24 cellular contexts compared by ENCODE assay signal in genomic region chr15:34132881-34133280, GRCh38. TPM values are rescaled to one million over a fixed set of nuclear protein-coding genes. Genes with fewer than 3 reads are reported as not detected.
DNase-seq lines count a peak whose midpoint lies in the region; ATAC-seq and TF ChIP-seq lines count a peak whose summit lies in the region.
"Had no signal": no experiment of that assay in that cellular context is flagged by ENCODE, and none has a peak within 500 bp of the region (broad histone marks: within the 10 kb centered on the region; RNA-seq: fewer than 3 reads in every experiment).

No MANE protein-coding gene starts in this region.

- ATAC-seq in IMR-90 (ENCODE audit: low read depth) (peak; percentile 46), HG03039 (IDR thresholded peaks at IDR 0.05; ENCODE audit: unreplicated experiment) (no peak)
- ATAC-seq: CD8-positive, alpha-beta T cell; Right ventricle myocardium inferior; SK-N-SH treated with all-trans-retinoic acid at 6 μM for 48 hours had no signal

- no peaks in the 10 kb centered on the region for H3K9me1 ChIP-seq in IMR-90 (ENCODE audit: insufficient read depth, low read length)

- no peak overlapping the region for H2BK5ac ChIP-seq in IMR-90 (ENCODE audit: low read depth, low read length, poor library complexity, severe bottlenecking)

- no peaks in the 10 kb centered on the region for H3K79me1 ChIP-seq in IMR-90 (ENCODE audit: low read depth in 1 of 2, low read length in 2 of 2)

- no peak overlapping the region for H2BK15ac ChIP-seq in IMR-90 (ENCODE audit: low read depth, low read length)

- H4K20me1 ChIP-seq in IMR-90 (ENCODE audit: insufficient read depth, low read length): no peaks in the 10 kb centered on the region

- H3K4me1 ChIP-seq in IMR-90 (ENCODE audit: control insufficient read depth, insufficient read depth, low read length) (no peaks in the 10 kb centered on the region), tibial artery (no peaks in the 10 kb centered on the region)
- H3K4me1 ChIP-seq: Caco-2, SJCRH30 had no signal

- CTCF ChIA-PET in IMR-90 (lab: Yijun Ruan, JAX): no interaction called here

- WGBS in IMR-90 (ENCODE audit: extremely low coverage in 2 of 2, insufficient read length in 1 of 2), 2 experiments: no CpG with 5 or more reads among the region's 1 CpG

- H4K5ac ChIP-seq in IMR-90 (ENCODE audit: low read depth, low read length): no peak overlapping the region

- no peak overlapping the region for H3K14ac ChIP-seq in IMR-90 (replicated peaks; ENCODE audit: low read depth, low read length)

- no peaks in the 10 kb centered on the region for H3K27me3 ChIP-seq in IMR-90 (ENCODE audit: control insufficient read depth, insufficient read depth, low read length)
- H3K27me3 ChIP-seq in tibial artery: no peaks in the 10 kb centered on the region
- H3K27me3 ChIP-seq: SJCRH30 had no signal

- TF ChIP-seq CTCF in IMR-90 (conservative IDR thresholded peaks at IDR 0.05; ENCODE audit: low read depth, low read length) (no peak), tibial artery (IDR thresholded peaks at IDR 0.05) (no peak)

- no peak overlapping the region for H2BK120ac ChIP-seq in IMR-90 (ENCODE audit: low read depth, low read length)

- no peak overlapping the region for H3K4me2 ChIP-seq in IMR-90 (ENCODE audit: low read depth, low read length)
- H3K4me2 ChIP-seq: PC-9 had no signal

- intact Hi-C loops in IMR-90 (cut with micrococcal nuclease): loop anchor here (1.0 kb wide), 1 partner anchor 10 kb away; no protein-coding TSS in a partner anchor
- intact Hi-C loops in tibial artery (cut with DNase I; ENCODE audit: low total_unique reads): no loop called here

- H2AFZ ChIP-seq in IMR-90 (replicated peaks; ENCODE audit: low read length, poor library complexity): no peak overlapping the region
- H2AFZ ChIP-seq: PC-9 had no signal

- H2AK9ac ChIP-seq in IMR-90 (replicated peaks; ENCODE audit: low read depth, low read length, poor library complexity): no peak overlapping the region

- dilution Hi-C loops in IMR-90 (cut with HindIII; ENCODE audit: low sequenced_read_pairs, unreplicated experiment): no loop called here

- H2BK20ac ChIP-seq in IMR-90 (ENCODE audit: low read depth, low read length): no peak overlapping the region

- DNase-seq in IMR-90: peak; percentile 53
- peak; percentile 71 for DNase-seq in astrocyte of the hippocampus (ENCODE audit: low read depth, low spot score)
- DNase-seq in glomerular visceral epithelial cell (ENCODE audit: extremely low spot score): peak; percentile 2
- DNase-seq in renal cortical epithelial cell (ENCODE audit: low read depth): peak; percentile 45
- no peak for DNase-seq in HUDEP-2 (lab: John Stamatoyannopoulos, UW; ENCODE audit: unreplicated experiment in 76 of 76)
- no peak for DNase-seq in tibial artery
- DNase-seq: C1 segment of cervical spinal cord; Caco-2; CD8-positive, alpha-beta T cell; DMS 273 treated with DMSO at 0.1 percent for 48 hours; DMS79; KBM-7; MV-4-11; NCI-H1105; NCI-H146; NCI-H1930; NCI-H2107; NCI-H748 treated with DMSO at 0.1 percent for 48 hours; NK-92 treated with Interleukin-12 subunit alpha and Interleukin-12 subunit beta, amount 100 ng/mL, for 24 hours; PC-9; SJCRH30 had no signal

- H3K9ac ChIP-seq in IMR-90 (ENCODE audit: low read depth, low read length): no peak overlapping the region

- H3K27ac ChIP-seq in IMR-90 (ENCODE audit: insufficient read depth, low read length) (no peak overlapping the region), tibial artery (no peak overlapping the region)
- H3K27ac ChIP-seq: PC-9, SJCRH30 had no signal

- H3K56ac ChIP-seq in IMR-90 (ENCODE audit: extremely low read depth, insufficient read depth, low read length): no peak overlapping the region

- H3K23ac ChIP-seq in IMR-90 (ENCODE audit: low read depth, low read length): no peak overlapping the region

- no peak overlapping the region for H3K18ac ChIP-seq in IMR-90 (ENCODE audit: low read depth, low read length)

- no peak overlapping the region for H4K91ac ChIP-seq in IMR-90 (ENCODE audit: insufficient read depth, low read depth, low read length)

- H3K36me3 ChIP-seq in IMR-90 (ENCODE audit: control insufficient read depth, insufficient read depth, low read length) (no peaks in the 10 kb centered on the region), tibial artery (peaks cover 0 to 4% (median under 1%) of the 10 kb centered on the region in 3 donors)
- H3K36me3 ChIP-seq: SJCRH30 had no signal

- no TSS peak for BruUV-seq in IMR-90 (replicated peaks; lab: Mats Ljungman, UMichigan)

- in situ Hi-C loops in IMR-90 (cut with MboI; ENCODE audit: low sequenced_read_pairs): no loop called here

- H3K9me3 ChIP-seq in IMR-90 (ENCODE audit: control insufficient read depth, insufficient read depth, low read length) (no peaks in the 10 kb centered on the region), tibial artery (no peaks in the 10 kb centered on the region)
- H3K9me3 ChIP-seq: Caco-2, SJCRH30 had no signal

- H3K4ac ChIP-seq in IMR-90 (ENCODE audit: low read depth, low read length): no peak overlapping the region

- TF ChIP-seq POLR2A in IMR-90 (IDR thresholded peaks at IDR 0.05; ENCODE audit: low read depth, low read length): no peak

- POLR2A ChIA-PET in IMR-90 (lab: Charles Lee; ENCODE audit: unreplicated experiment): no interaction called here

- no peak overlapping the region for H4K8ac ChIP-seq in IMR-90 (ENCODE audit: low read depth in 2 of 2, low read length in 2 of 2)

- no peak overlapping the region for H3K4me3 ChIP-seq in IMR-90 (ENCODE audit: insufficient read depth, low read depth, low read length)
- no peak overlapping the region for H3K4me3 ChIP-seq in tibial artery
- H3K4me3 ChIP-seq: PC-9, SJCRH30 had no signal

- no peak overlapping the region for H2AK5ac ChIP-seq in IMR-90 (ENCODE audit: low read depth, low read length)

- no peak for TF ChIP-seq RAD21 in IMR-90 (IDR thresholded peaks at IDR 0.05; ENCODE audit: low read length)

TF ChIP-seq in IMR-90, 13 proteins besides CTCF, POLR2A, EP300 and RAD21:
- no peak for TF ChIP-seq ELK1 (IDR thresholded peaks at IDR 0.05; ENCODE audit: borderline replicate concordance, low read depth, low read length)
- no peak for TF ChIP-seq CHD1 (IDR thresholded peaks at IDR 0.05; ENCODE audit: low read depth, low read length)
- no peak for TF ChIP-seq CEBPB (IDR thresholded peaks at IDR 0.05; ENCODE audit: low read depth, low read length)
- no peak for TF ChIP-seq SMC3 (IDR thresholded peaks at IDR 0.05; ENCODE audit: low read depth, low read length)
- TF ChIP-seq RCOR1 (IDR thresholded peaks at IDR 0.05; ENCODE audit: insufficient replicate concordance, low read length): no peak

RNA-seq across cellular contexts. Expression of gene PGBD4, which starts 31.0 kb away (rescaled TPM):
- total RNA-seq in IMR-90 (2012; rRNA removed) (1.3 and 1.9 TPM in 2 replicates), renal cortical epithelial cell (1.0 and 3.3 TPM in 2 replicates)
- 0.75 and 0.89 TPM in 2 replicates for polyA plus RNA-seq in IMR-90 (2012; rRNA removed)
- 0.15 and 0.16 TPM in 2 replicates for polyA plus RNA-seq in IMR-90 (2012; cell fraction: cytosol; rRNA removed)
- 0.14 and 0.73 TPM in 2 replicates for polyA plus RNA-seq in IMR-90 (2012; cell fraction: nucleus; rRNA removed; ENCODE audit: low replicate concordance)

RNA-seq across cellular contexts. Expression of gene EMC7, which starts 31.2 kb away (rescaled TPM):
- 46.6 and 58.6 TPM in 2 replicates for total RNA-seq in IMR-90 (2012; rRNA removed)
- polyA plus RNA-seq in IMR-90 (2012; rRNA removed): 66.8 and 76.4 TPM in 2 replicates
- polyA plus RNA-seq in IMR-90 (2012; cell fraction: cytosol; rRNA removed): 20.0 and 31.5 TPM in 2 replicates
- polyA plus RNA-seq in IMR-90 (2012; cell fraction: nucleus; rRNA removed; ENCODE audit: low replicate concordance): 3.0 and 27.9 TPM in 2 replicates
- total RNA-seq in renal cortical epithelial cell: 23.8 and 66.6 TPM in 2 replicates

Comparison
In these comparisons a context has a peak if more than half of its experiments do, and no peak if none do; other contexts are left out.
1. DNase-seq: peak in IMR-90 (single experiment), astrocyte of the hippocampus (single experiment), glomerular visceral epithelial cell (single experiment) and renal cortical epithelial cell (single experiment); none in HUDEP-2 (0 of 76) and tibial artery (0 of 2).